Comparison of ENCODE assay signal across 18 cellular contexts in genomic region chr2:55123851-55124269, GRCh38.
DNase-seq lines count a peak whose midpoint lies in the region; FAIRE-seq and TF ChIP-seq lines count a peak whose summit lies in the region.
"Had no signal": no experiment of that assay in that cellular context is flagged by ENCODE, and none has a peak within 500 bp of the region (broad histone marks: within the 10 kb centered on the region; RNA-seq: fewer than 3 reads in every experiment).

No MANE protein-coding gene starts in this region.

- H2BK20ac ChIP-seq in H9 (ENCODE audit: low read depth, low read length, poor library complexity, severe bottlenecking), result no peak overlapping the region

- intact Hi-C loops in head of caudate nucleus (cut with DNase I), result loop anchor here (5.0 kb wide), 1 partner anchor 77 kb away; no protein-coding TSS in a partner anchor

- H2BK120ac ChIP-seq in H9 (ENCODE audit: low read depth, low read length, poor library complexity, severe bottlenecking) (no peak overlapping the region), neuronal stem cell (ENCODE audit: low read depth, low read length) (no peak overlapping the region)

- H3K36me3 ChIP-seq in astrocyte (ENCODE audit: insufficient read depth, low read length) (no peaks in the 10 kb centered on the region), neuronal stem cell (replicated peaks in 1 of 2; ENCODE audit: control insufficient read depth in 2 of 2, insufficient read depth in 2 of 2, low read length in 2 of 2) (no peaks in the 10 kb centered on the region)

- H4K5ac ChIP-seq in H9 (ENCODE audit: insufficient read length, low read depth, low read length), result no peak overlapping the region

- H3K4me1 ChIP-seq in H9 (ENCODE audit: insufficient read depth, low read length) (peaks cover 3% of the 10 kb centered on the region; the same call in 1 of the 2 replicates), astrocyte (ENCODE audit: insufficient read depth, low read length) (peaks cover 10% of the 10 kb centered on the region), neuronal stem cell (ENCODE audit: control insufficient read depth in 2 of 2, insufficient read depth in 1 of 2, low read depth in 1 of 2, low read length in 2 of 2) (peaks cover 8 to 26% of the 10 kb centered on the region in 2 donors)
- H3K4me1 ChIP-seq: A549 had no signal

- no peak for DNase-seq in H9
- no peak for DNase-seq in astrocyte (ENCODE audit: low read depth)
- peak in 27 of 42 donors; percentile 34 to 84 (median 67) for DNase-seq in head of caudate nucleus
- peak; percentile 80 for DNase-seq in neuronal stem cell (ENCODE audit: low spot score)
- DNase-seq in NCI-H226, result no peak
- no peak for DNase-seq in NCI-H1436 treated with DMSO at 0.1 percent for 48 hours (lab: John Stamatoyannopoulos, UW)
- no peak for DNase-seq in HFFc6
- DNase-seq in AG08396 (ENCODE audit: low spot score), result no peak
- DNase-seq: DMS53, Kasumi-1, NCI-H1105 treated with DMSO at 0.1 percent for 48 hours, NCI-H1930, NCI-H2171, SHP77 had no signal

- H3K9ac ChIP-seq in H9 (ENCODE audit: extremely low read depth, insufficient read length, low read length) (no peak overlapping the region), astrocyte (ENCODE audit: low read length) (no peak overlapping the region), neuronal stem cell (ENCODE audit: low read depth, low read length, poor library complexity) (no peak overlapping the region)

- H3K23ac ChIP-seq in H9 (ENCODE audit: insufficient read length, low read depth, low read length) (no peak overlapping the region), neuronal stem cell (ENCODE audit: low read depth, low read length, poor library complexity) (no peak overlapping the region)

- no peak overlapping the region for H3K27ac ChIP-seq in H9 (ENCODE audit: insufficient read length, low read depth, low read length)
- H3K27ac ChIP-seq in astrocyte (ENCODE audit: low read depth, low read length), result no peak overlapping the region
- peak overlapping the region; percentile 64 for H3K27ac ChIP-seq in neuronal stem cell (replicated peaks; ENCODE audit: low read length)
- H3K27ac ChIP-seq: A549 had no signal

- no peaks in the 10 kb centered on the region for H4K20me1 ChIP-seq in H9 (ENCODE audit: control insufficient read depth, insufficient read depth, insufficient read length)
- no peaks in the 10 kb centered on the region for H4K20me1 ChIP-seq in astrocyte (ENCODE audit: insufficient read depth, low read length)

- TF ChIP-seq CTCF in H9 (conservative IDR thresholded peaks at IDR 0.05), result no peak
- no peak for TF ChIP-seq CTCF in astrocyte (IDR thresholded peaks at IDR 0.05; ENCODE audit: insufficient read depth, low read depth, low read length)
- TF ChIP-seq CTCF in HFFc6 (IDR thresholded peaks at IDR 0.05), result no peak

- no peak overlapping the region for H4K91ac ChIP-seq in H9 (ENCODE audit: insufficient read length, low read depth, low read length)
- H4K91ac ChIP-seq in neuronal stem cell (ENCODE audit: low read depth, low read length, poor library complexity), result no peak overlapping the region

- H3T11ph ChIP-seq in H9 (ENCODE audit: low read length), result no peak overlapping the region

- H4K8ac ChIP-seq in H9 (replicated peaks; ENCODE audit: insufficient read length, low read depth, low read length) (no peak overlapping the region), neuronal stem cell (ENCODE audit: low read depth, low read length) (no peak overlapping the region)

- no CpG with 5 or more reads among the region's 2 CpGs for WGBS in H9 (ENCODE audit: extremely low coverage, insufficient read length, low lambda C conversion rate)
- no CpG with 5 or more reads among the region's 2 CpGs for WGBS in neuronal stem cell (ENCODE audit: extremely low coverage in 2 of 2, insufficient read length in 2 of 2, insufficient replicate concordance in 1 of 2), 2 donors

- H2AFZ ChIP-seq in H9 (ENCODE audit: low read length) (peak overlapping the region; percentile 29), astrocyte (ENCODE audit: low read depth, low read length) (no peak overlapping the region), neuronal stem cell (ENCODE audit: low read length) (peak overlapping the region; percentile 74)

- H3K79me1 ChIP-seq in H9 (ENCODE audit: insufficient read depth, low read depth, low read length, poor library complexity, severe bottlenecking) (no peaks in the 10 kb centered on the region), neuronal stem cell (ENCODE audit: low read depth, low read length) (no peaks in the 10 kb centered on the region)

- peak overlapping the region; percentile 67 for H3K18ac ChIP-seq in H9 (ENCODE audit: insufficient read length, low read depth, low read length)
- H3K18ac ChIP-seq in neuronal stem cell (ENCODE audit: low read length), result no peak overlapping the region

- H3K23me2 ChIP-seq in H9 (ENCODE audit: insufficient read length, low read depth, low read length, poor library complexity, severe bottlenecking), result no peaks in the 10 kb centered on the region

- peaks cover 0 to 11% (median 2%) of the 10 kb centered on the region in 3 experiments; a peak in 2 of 7 replicates for H3K36me3 Mint-ChIP-seq in H9 (ENCODE audit: insufficient read depth in 1 of 3, low read depth in 3 of 3)
- H3K36me3 Mint-ChIP-seq in astrocyte (ENCODE audit: low read depth, unreplicated experiment), result peaks cover 14% of the 10 kb centered on the region
- H3K36me3 Mint-ChIP-seq in HFFc6 (ENCODE audit: low read depth), result peaks cover 14% of the 10 kb centered on the region

- H3K4ac ChIP-seq in H9 (ENCODE audit: low read depth, low read length) (no peak overlapping the region), neuronal stem cell (ENCODE audit: low read length) (no peak overlapping the region)

- H2AK5ac ChIP-seq in H9 (ENCODE audit: insufficient read length, low read length), result no peak overlapping the region
- no peak overlapping the region for H2AK5ac ChIP-seq in neuronal stem cell (ENCODE audit: low read depth, low read length)

- peaks cover 7 to 10% of the 10 kb centered on the region in 2 experiments for H3K9me3 Mint-ChIP-seq in H9
- H3K9me3 Mint-ChIP-seq in astrocyte (ENCODE audit: unreplicated experiment), result peaks cover 10% of the 10 kb centered on the region
- H3K9me3 Mint-ChIP-seq in HFFc6, result peaks cover 11% of the 10 kb centered on the region

- H3K79me2 ChIP-seq in H9 (ENCODE audit: insufficient read depth, low read length), result no peaks in the 10 kb centered on the region
- H3K79me2 ChIP-seq in astrocyte (ENCODE audit: insufficient read depth, low read length), result no peaks in the 10 kb centered on the region

- H2BK15ac ChIP-seq in H9 (ENCODE audit: low read depth, low read length), result no peak overlapping the region
- no peak overlapping the region for H2BK15ac ChIP-seq in neuronal stem cell (ENCODE audit: low read length)

- H2BK5ac ChIP-seq in H9 (ENCODE audit: insufficient read length, low read length) (no peak overlapping the region), neuronal stem cell (ENCODE audit: low read length) (no peak overlapping the region)

- H2BK12ac ChIP-seq in H9 (ENCODE audit: insufficient read length, low read depth, low read length) (no peak overlapping the region), neuronal stem cell (ENCODE audit: low read length) (no peak overlapping the region)

- H3K4me3 ChIP-seq in astrocyte (ENCODE audit: insufficient read depth, low read depth, low read length), result no peak overlapping the region
- H3K4me3 ChIP-seq in neuronal stem cell (ENCODE audit: low read length in 2 of 2), result no peak overlapping the region
- H3K4me3 ChIP-seq: A549 had no signal

- no peaks in the 10 kb centered on the region for H3K27me3 ChIP-seq in H9 (ENCODE audit: insufficient read depth, low read length)
- H3K27me3 ChIP-seq in astrocyte (ENCODE audit: insufficient read depth, low read length), result no peaks in the 10 kb centered on the region
- H3K27me3 ChIP-seq in neuronal stem cell (ENCODE audit: control insufficient read depth in 3 of 3, insufficient read depth in 3 of 3, low read depth in 1 of 3, low read length in 3 of 3), result no peaks in the 10 kb centered on the region

- no peak overlapping the region for H3K4me2 ChIP-seq in H9 (ENCODE audit: insufficient read depth, insufficient read length, low read length)
- no peak overlapping the region for H3K4me2 ChIP-seq in astrocyte (ENCODE audit: low read length)
- no peak overlapping the region for H3K4me2 ChIP-seq in neuronal stem cell (ENCODE audit: insufficient read depth, low read length, poor library complexity, severe bottlenecking)
- H3K4me2 ChIP-seq: A549 had no signal

- peak overlapping the region in 1 of 3 experiments; percentile 91; a peak in 2 of 7 replicates for H3K27ac Mint-ChIP-seq in H9
- H3K27ac Mint-ChIP-seq in astrocyte (ENCODE audit: unreplicated experiment), result peak overlapping the region; percentile 62
- no peak overlapping the region for H3K27ac Mint-ChIP-seq in HFFc6

- no peak overlapping the region for H3K4me3 Mint-ChIP-seq in H9
- H3K4me3 Mint-ChIP-seq in astrocyte (ENCODE audit: unreplicated experiment), result no peak overlapping the region
- H3K4me3 Mint-ChIP-seq in HFFc6, result no peak overlapping the region

- no peak for FAIRE-seq in astrocyte (lab: Jason Lieb, UNC)
- FAIRE-seq: A549, GM12891, GM19239, RCC 7860 had no signal

- H3K14ac ChIP-seq in H9 (ENCODE audit: insufficient read depth, low read length), result no peak overlapping the region
- H3K14ac ChIP-seq in neuronal stem cell (ENCODE audit: low read length), result no peak overlapping the region

- H3K56ac ChIP-seq in H9 (ENCODE audit: insufficient read length, low read depth, low read length), result no peak overlapping the region

- peaks cover 27 to 37% of the 10 kb centered on the region in 2 experiments for H3K4me1 Mint-ChIP-seq in H9
- peaks cover 29% of the 10 kb centered on the region for H3K4me1 Mint-ChIP-seq in astrocyte (ENCODE audit: low read depth, unreplicated experiment)
- peaks cover 29% of the 10 kb centered on the region for H3K4me1 Mint-ChIP-seq in HFFc6 (ENCODE audit: low read depth)

- no peaks in the 10 kb centered on the region for H3K9me3 ChIP-seq in H9 (ENCODE audit: control insufficient read depth, low read depth, low read length)
- H3K9me3 ChIP-seq in astrocyte (ENCODE audit: insufficient read depth, low read depth, low read length), result no peaks in the 10 kb centered on the region
- peaks cover 0 to 7% of the 10 kb centered on the region in 2 donors for H3K9me3 ChIP-seq in neuronal stem cell (replicated peaks in 1 of 2; ENCODE audit: control insufficient read depth in 2 of 2, insufficient read depth in 1 of 2, low read depth in 1 of 2, low read length in 2 of 2)

- H3K27me3 Mint-ChIP-seq in H9 (ENCODE audit: low read depth), result no peaks in the 10 kb centered on the region; the same call in 1 of the 2 replicates
- no peaks in the 10 kb centered on the region for H3K27me3 Mint-ChIP-seq in astrocyte (ENCODE audit: low read depth, unreplicated experiment)
- H3K27me3 Mint-ChIP-seq in HFFc6 (ENCODE audit: insufficient read depth), result peaks cover 3% of the 10 kb centered on the region

Comparison
In these comparisons a context has a peak if more than half of its experiments do, and no peak if none do; other contexts are left out.
1. DNase-seq: peak in head of caudate nucleus (27 of 42) and neuronal stem cell (single experiment); none in H9 (single experiment), astrocyte (single experiment), NCI-H226 (single experiment), NCI-H1436 treated with DMSO at 0.1 percent for 48 hours (single experiment), HFFc6 (single experiment) and AG08396 (single experiment).